Comparison of ENCODE assay signal across 7 cellular contexts in the genomic region with DNA sequence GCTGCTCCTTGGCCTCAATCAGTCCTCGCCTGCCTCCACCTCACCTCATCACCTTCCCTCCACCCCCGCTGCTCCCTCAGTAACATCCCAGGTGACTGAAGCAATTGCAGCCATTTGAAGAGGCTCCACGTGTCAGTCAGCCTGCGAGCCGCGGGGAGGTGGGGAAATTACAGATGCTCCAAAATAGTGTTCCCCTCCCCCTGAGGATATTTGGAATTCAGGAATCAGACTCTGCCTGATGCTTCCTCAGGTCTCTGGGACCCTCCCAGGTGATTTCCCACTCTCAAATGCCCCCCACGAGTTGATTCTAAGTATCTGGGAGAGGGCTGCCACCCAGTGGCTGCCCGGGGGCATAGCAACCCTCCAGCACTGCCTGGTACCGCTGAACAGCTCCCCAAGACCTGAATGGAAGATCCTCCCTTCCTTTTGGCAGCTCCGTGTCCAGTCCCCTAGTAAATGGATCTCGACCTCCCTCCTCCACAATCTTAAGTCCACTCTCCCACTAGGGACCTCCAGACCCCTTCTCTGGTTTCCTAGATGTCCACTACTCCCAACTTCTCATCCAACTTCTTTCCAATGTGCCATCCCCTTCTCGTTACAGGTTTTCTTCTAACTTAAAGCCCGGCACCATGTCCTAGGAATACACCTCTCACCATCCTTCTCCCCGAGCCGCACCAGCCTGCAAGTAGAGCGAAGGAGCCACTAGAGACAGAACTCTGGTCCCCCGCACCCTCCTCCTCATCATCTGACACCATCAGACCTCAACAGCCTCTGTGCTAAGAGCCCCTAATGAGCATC. TPM values are rescaled to one million over a fixed set of nuclear protein-coding genes. Genes with fewer than 3 reads are reported as not detected.
DNase-seq lines count a peak whose midpoint lies in the region; ATAC-seq and TF ChIP-seq lines count a peak whose summit lies in the region.

No MANE protein-coding gene starts in this region.

- no peaks in the 10 kb centered on the region for H4K20me1 ChIP-seq in Loucy (ENCODE audit: insufficient read depth, low read length, poor library complexity, severe bottlenecking)

- H3K27me3 ChIP-seq in Loucy (ENCODE audit: insufficient read depth, low read length, poor library complexity, severe bottlenecking): no peaks in the 10 kb centered on the region

- TF ChIP-seq CTCF in GM12872 (IDR thresholded peaks at IDR 0.05; ENCODE audit: insufficient read depth, low read depth, low read length): peak; percentile 99
- TF ChIP-seq CTCF in Loucy (conservative IDR thresholded peaks at IDR 0.05; ENCODE audit: low read length): peak; percentile 99
- peak; percentile 99 for TF ChIP-seq CTCF in brain (conservative IDR thresholded peaks at IDR 0.05)

- H3K79me2 ChIP-seq in Loucy (ENCODE audit: insufficient read depth, low read length): no peaks in the 10 kb centered on the region

- H3K9me3 ChIP-seq in Loucy (ENCODE audit: insufficient read depth, low read depth, low read length): no peaks in the 10 kb centered on the region

- peak; percentile 57 for DNase-seq in T-helper 2 cell treated with Interferon-gamma antibody and Interleukin-4, amounts not matched to agents 5 μg/mL and 100 μg/mL, for 36 hours (ENCODE audit: low spot score)
- DNase-seq in inferior parietal cortex (ENCODE audit: extremely low spot score): peak; percentile 74
- peak; percentile 45 to 53 for DNase-seq in stimulated activated CD4-positive, alpha-beta T cell treated with anti-CD3 and anti-CD28 coated beads, Interleukin-1b, Interleukin-23, amount 100 ng/mL, for 4 hours (ENCODE audit: low read depth in 2 of 2)

- H3K36me3 ChIP-seq in Loucy (ENCODE audit: insufficient read depth, low read length): no peaks in the 10 kb centered on the region

- no peak for ATAC-seq in GM18517 (IDR thresholded peaks at IDR 0.05; ENCODE audit: unreplicated experiment)

- H3K4me1 ChIP-seq in Loucy (ENCODE audit: insufficient read depth, low read length, poor library complexity, severe bottlenecking): peaks cover 44% of the 10 kb centered on the region

- H3K4me3 ChIP-seq in Loucy (ENCODE audit: low read length, poor library complexity, severe bottlenecking): peak overlapping the region; percentile 72

- no peaks in the 10 kb centered on the region for H3K36me3 Mint-ChIP-seq in T-helper 2 cell treated with Interferon-gamma antibody and Interleukin-4, amounts not matched to agents 5 μg/mL and 100 μg/mL, for 36 hours (ENCODE audit: low read depth)
- H3K36me3 Mint-ChIP-seq in brain: peaks cover 11% of the 10 kb centered on the region

- no peak overlapping the region for H3K27ac Mint-ChIP-seq in T-helper 2 cell treated with Interferon-gamma antibody and Interleukin-4, amounts not matched to agents 5 μg/mL and 100 μg/mL, for 36 hours
- H3K27ac Mint-ChIP-seq in brain: peak overlapping the region; percentile 64 to 98 (median 96)

- H2AFZ ChIP-seq in Loucy (ENCODE audit: low read length): no peak overlapping the region

- no peak overlapping the region for H3K9ac ChIP-seq in Loucy (ENCODE audit: low read depth, low read length, poor library complexity, severe bottlenecking)

- H3K4me1 Mint-ChIP-seq in T-helper 2 cell treated with Interferon-gamma antibody and Interleukin-4, amounts not matched to agents 5 μg/mL and 100 μg/mL, for 36 hours (ENCODE audit: low read depth): peaks cover 33% of the 10 kb centered on the region
- peaks cover 70% of the 10 kb centered on the region for H3K4me1 Mint-ChIP-seq in brain

- peaks cover 35% of the 10 kb centered on the region for H3K27me3 Mint-ChIP-seq in T-helper 2 cell treated with Interferon-gamma antibody and Interleukin-4, amounts not matched to agents 5 μg/mL and 100 μg/mL, for 36 hours (ENCODE audit: low read depth)
- peaks cover 6% of the 10 kb centered on the region for H3K27me3 Mint-ChIP-seq in brain

- H3F3A ChIP-seq in Loucy (ENCODE audit: low read depth): no peaks in the 10 kb centered on the region

- peak overlapping the region; percentile 87 for H3K4me3 Mint-ChIP-seq in T-helper 2 cell treated with Interferon-gamma antibody and Interleukin-4, amounts not matched to agents 5 μg/mL and 100 μg/mL, for 36 hours
- peak overlapping the region; percentile 70 to 97 (median 97) for H3K4me3 Mint-ChIP-seq in brain

- H3K4me2 ChIP-seq in Loucy (ENCODE audit: low read depth, low read length, poor library complexity, severe bottlenecking): peak overlapping the region; percentile 87

- no peaks in the 10 kb centered on the region for H3K9me3 Mint-ChIP-seq in T-helper 2 cell treated with Interferon-gamma antibody and Interleukin-4, amounts not matched to agents 5 μg/mL and 100 μg/mL, for 36 hours
- peaks cover 0 to 3% (median 0%) of the 10 kb centered on the region in 5 experiments for H3K9me3 Mint-ChIP-seq in brain

- no peaks in the 10 kb centered on the region for H3K9me2 ChIP-seq in Loucy (replicated peaks; ENCODE audit: low read depth, low read length)

RNA-seq across cellular contexts. Expression of gene ASIC1, which starts 1.4 kb away (rescaled TPM):
- 13.8 TPM for polyA plus RNA-seq in brain (ENCODE audit: insufficient read depth, low read depth, low replicate concordance)

RNA-seq across cellular contexts. Expression of gene SMARCD1, which starts 29.1 kb away (rescaled TPM):
- polyA plus RNA-seq in brain (ENCODE audit: insufficient read depth, low read depth, low replicate concordance): 85.1 TPM

RNA-seq across cellular contexts. Expression of gene RACGAP1, which starts 30.7 kb away (rescaled TPM):
- 74.4 TPM for polyA plus RNA-seq in brain (ENCODE audit: insufficient read depth, low read depth, low replicate concordance)

RNA-seq across cellular contexts. Expression of gene GPD1, which starts 47.8 kb away (rescaled TPM):
- 18.3 TPM for polyA plus RNA-seq in brain (ENCODE audit: insufficient read depth, low read depth, low replicate concordance)

RNA-seq across cellular contexts. Expression of gene COX14, which starts 56.0 kb away (rescaled TPM):
- 59.5 TPM for polyA plus RNA-seq in brain (ENCODE audit: insufficient read depth, low read depth, low replicate concordance)
